Comparison of ENCODE assay signal across 8 cellular contexts in the genomic region with DNA sequence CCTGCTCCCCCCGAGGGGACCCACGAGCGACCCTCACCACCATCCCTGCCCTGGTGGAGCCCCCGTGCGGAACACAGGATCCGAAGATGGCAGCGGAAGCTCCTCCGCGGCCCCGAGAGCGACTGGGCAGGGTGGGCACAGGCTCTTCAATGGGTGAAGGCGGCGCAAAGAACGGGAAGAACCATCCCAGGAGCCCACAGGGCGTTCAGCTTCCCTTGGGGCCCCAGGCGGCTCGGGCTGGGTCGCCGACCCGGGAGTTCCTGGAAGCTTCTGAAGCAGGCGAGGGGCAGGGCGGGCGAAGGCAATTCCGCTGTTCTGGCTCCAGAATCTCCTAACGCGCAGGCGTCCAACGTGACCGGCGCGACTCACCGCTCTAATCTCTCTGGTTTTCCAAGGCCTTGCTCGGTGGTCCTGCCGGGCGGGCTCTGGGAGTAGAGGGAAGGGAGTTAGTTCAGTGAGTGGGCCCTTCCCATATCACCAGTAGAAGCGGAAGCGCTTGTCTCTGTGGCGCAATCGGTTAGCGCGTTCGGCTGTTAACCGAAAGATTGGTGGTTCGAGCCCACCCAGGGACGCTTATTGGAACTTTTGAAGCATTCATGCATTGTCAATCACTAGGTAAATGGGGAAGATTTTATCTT. TPM values are rescaled to one million over a fixed set of nuclear protein-coding genes. Genes with fewer than 3 reads are reported as not detected.
A peak's percentile ranks its signal among the peaks of the same experiment; 100 is the strongest.
DNase-seq lines count a peak whose midpoint lies in the region; ATAC-seq and TF ChIP-seq lines count a peak whose summit lies in the region.
"Not testable (repeated sequence)": the region's sequence is repeated elsewhere in the genome, so short reads cannot be mapped to it uniquely, and the experiment has no call there.

No MANE protein-coding gene starts in this region.

- WGBS in adrenal gland, 4 donors: 2 to 8% (median 3%) methylated on average over 40 to 45 of the region's 45 CpGs
- 11% methylated on average over 45 of the region's 45 CpGs for WGBS in liver

- not testable (repeated sequence) for TF ChIP-seq POLR2A in NB4 (IDR thresholded peaks at IDR 0.05; ENCODE audit: extremely low read depth, insufficient read length)
- TF ChIP-seq POLR2A in adrenal gland (IDR thresholded peaks at IDR 0.05): peak; percentile 13 to 85

- H3K4me1 ChIP-seq in adrenal gland (replicated peaks in 1 of 2): not testable (repeated sequence)
- peaks cover 7 to 36% (median 17%) of the 10 kb centered on the region in 4 donors for H3K4me1 ChIP-seq in liver (ENCODE audit: control insufficient read depth in 4 of 4, insufficient read depth in 4 of 4, low read length in 3 of 4)

- not testable (repeated sequence) for TF ChIP-seq CTCF in NB4 (IDR thresholded peaks at IDR 0.05; ENCODE audit: low read depth, low read length); fibroblast of mammary gland (conservative IDR thresholded peaks at IDR 0.05; ENCODE audit: control insufficient read depth, insufficient read depth, low read depth, low read length); liver (IDR thresholded peaks at IDR 0.05; ENCODE audit: low read depth, low read length, missing input control)
- TF ChIP-seq CTCF in adrenal gland (IDR thresholded peaks at IDR 0.05): peak in 1 of 6 experiments; percentile 32

- H3K4me3 ChIP-seq in NB4 (ENCODE audit: low read depth, low read length): not testable (repeated sequence)
- H3K4me3 ChIP-seq in adrenal gland (peak overlapping the region; percentile 9 to 60 (median 34)), fibroblast of mammary gland (ENCODE audit: control insufficient read depth, low read depth, low read length) (peak overlapping the region; percentile 64), liver (ENCODE audit: low read depth in 1 of 3, low read length in 3 of 3) (peak overlapping the region; percentile 63 to 74 (median 73))

- H3K27me3 ChIP-seq in adrenal gland; liver (ENCODE audit: control insufficient read depth in 4 of 4, insufficient read depth in 4 of 4, low read length in 3 of 4): not testable (repeated sequence)

- peak; percentile 84 for DNase-seq in DMS53 (lab: John Stamatoyannopoulos, UW)
- DNase-seq in NB4 (ENCODE audit: low read depth): peak; percentile 43
- peak; percentile 80 to 97 (median 91) for DNase-seq in adrenal gland
- DNase-seq in fibroblast of mammary gland (ENCODE audit: low read depth): peak; percentile 79
- peak; percentile 37 for DNase-seq in renal cortical epithelial cell (ENCODE audit: low read depth)
- DNase-seq in substantia nigra (lab: John Stamatoyannopoulos, UW): peak in 44 of 49 donors; percentile 39 to 96 (median 66)

- peak overlapping the region; percentile 61 to 83 for H3K9ac ChIP-seq in liver (ENCODE audit: low read depth in 1 of 2, low read length in 2 of 2)

- not testable (repeated sequence) for H3K9me3 ChIP-seq in adrenal gland (replicated peaks in 1 of 3); liver (ENCODE audit: control insufficient read depth in 4 of 4, low read length in 3 of 4)

- peak overlapping the region; percentile 44 to 97 (median 90) for H3K27ac ChIP-seq in adrenal gland
- H3K27ac ChIP-seq in liver (ENCODE audit: low read depth in 1 of 2, low read length in 2 of 2): peak overlapping the region; percentile 89 to 96
- peak overlapping the region; percentile 95 for H3K27ac ChIP-seq in substantia nigra (ENCODE audit: low read depth, low read length, poor library complexity, severe bottlenecking)

- intact Hi-C loops in adrenal gland (cut with DNase I): not testable (repeated sequence)

- H3K36me3 ChIP-seq in adrenal gland (replicated peaks in 1 of 2); liver (ENCODE audit: control insufficient read depth in 4 of 4, insufficient read depth in 3 of 4, low read depth in 1 of 4, low read length in 3 of 4): not testable (repeated sequence)

- peak; percentile 70 to 72 for ATAC-seq in activated CD4-positive, CD25-positive, alpha-beta regulatory T cell treated with anti-CD3 and anti-CD28 coated beads, Interleukin-2, amount 50 U/mL, for 24 hours

- TF ChIP-seq RAD21 in liver (IDR thresholded peaks at IDR 0.05): not testable (repeated sequence)

TF ChIP-seq in liver, 16 proteins besides CTCF, POLR2A, EP300 and RAD21:
- TF ChIP-seq RXRA (IDR thresholded peaks at IDR 0.05): peak in 1 of 2 donors; percentile 63
- peak; percentile 62 for TF ChIP-seq NR2F2 (IDR thresholded peaks at IDR 0.05)
- TF ChIP-seq, protein P1, sequence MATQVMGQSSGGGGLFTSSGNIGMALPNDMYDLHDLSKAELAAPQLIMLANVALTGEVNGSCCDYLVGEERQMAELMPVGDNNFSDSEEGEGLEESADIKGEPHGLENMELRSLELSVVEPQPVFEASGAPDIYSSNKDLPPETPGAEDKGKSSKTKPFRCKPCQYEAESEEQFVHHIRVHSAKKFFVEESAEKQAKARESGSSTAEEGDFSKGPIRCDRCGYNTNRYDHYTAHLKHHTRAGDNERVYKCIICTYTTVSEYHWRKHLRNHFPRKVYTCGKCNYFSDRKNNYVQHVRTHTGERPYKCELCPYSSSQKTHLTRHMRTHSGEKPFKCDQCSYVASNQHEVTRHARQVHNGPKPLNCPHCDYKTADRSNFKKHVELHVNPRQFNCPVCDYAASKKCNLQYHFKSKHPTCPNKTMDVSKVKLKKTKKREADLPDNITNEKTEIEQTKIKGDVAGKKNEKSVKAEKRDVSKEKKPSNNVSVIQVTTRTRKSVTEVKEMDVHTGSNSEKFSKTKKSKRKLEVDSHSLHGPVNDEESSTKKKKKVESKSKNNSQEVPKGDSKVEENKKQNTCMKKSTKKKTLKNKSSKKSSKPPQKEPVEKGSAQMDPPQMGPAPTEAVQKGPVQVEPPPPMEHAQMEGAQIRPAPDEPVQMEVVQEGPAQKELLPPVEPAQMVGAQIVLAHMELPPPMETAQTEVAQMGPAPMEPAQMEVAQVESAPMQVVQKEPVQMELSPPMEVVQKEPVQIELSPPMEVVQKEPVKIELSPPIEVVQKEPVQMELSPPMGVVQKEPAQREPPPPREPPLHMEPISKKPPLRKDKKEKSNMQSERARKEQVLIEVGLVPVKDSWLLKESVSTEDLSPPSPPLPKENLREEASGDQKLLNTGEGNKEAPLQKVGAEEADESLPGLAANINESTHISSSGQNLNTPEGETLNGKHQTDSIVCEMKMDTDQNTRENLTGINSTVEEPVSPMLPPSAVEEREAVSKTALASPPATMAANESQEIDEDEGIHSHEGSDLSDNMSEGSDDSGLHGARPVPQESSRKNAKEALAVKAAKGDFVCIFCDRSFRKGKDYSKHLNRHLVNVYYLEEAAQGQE (IDR thresholded peaks at IDR 0.05): peak; percentile 39
- peak; percentile 80 for TF ChIP-seq YY1 (IDR thresholded peaks at IDR 0.05)
- peak; percentile 55 for TF ChIP-seq TAF1 (conservative IDR thresholded peaks at IDR 0.05)
TF ChIP-seq in liver: peak in this region for 5; not testable (repeated sequence) for 11.

RNA-seq across cellular contexts. Expression of gene RNU1-2, which starts 6.5 kb away (rescaled TPM):
- total RNA-seq in adrenal gland (1,000 to 10,000 TPM in 3 of 8 donors, 100 to 1,000 TPM in 1, under 1 TPM in 3, not detected in 1; under 0.01 to 2,119 (median 890) TPM), liver (under 1 TPM; under 0.01 TPM), renal cortical epithelial cell (under 0.01 TPM in 2 replicates)
- polyA plus RNA-seq in adrenal gland (not detected), liver (10 to 100 TPM in 1 of 2 donors, not detected in 1; 16.7 TPM)

RNA-seq across cellular contexts. Expression of gene CROCC, which starts 32.4 kb away (rescaled TPM):
- total RNA-seq in adrenal gland (10 to 100 TPM in 7 of 8 donors, 1 to 10 TPM in 1; 5.6 to 34.0 (median 19.2) TPM), liver (1 to 10 TPM; 6.3 to 8.3 TPM), renal cortical epithelial cell (5.2 and 15.4 TPM in 2 replicates)
- polyA plus RNA-seq in adrenal gland (100 to 1,000 TPM in 1 of 3 donors, 10 to 100 TPM in 1, 1 to 10 TPM in 1; 2.3 to 151 (median 58.7) TPM), liver (1 to 10 TPM; 2.9 to 3.9 TPM)

Comparison
In these comparisons a context has a peak if more than half of its experiments do, and no peak if none do; other contexts are left out.
1. DNase-seq: peak in every context shown above with its lines; median percentile 91 in adrenal gland; 84 in DMS53; 79 in fibroblast of mammary gland; 66 in substantia nigra; 43 in NB4; 37 in renal cortical epithelial cell.